22 cellular contexts compared by ENCODE assay signal in genomic region chr10:119273413-119273812, GRCh38.
DNase-seq lines count a peak whose midpoint lies in the region; ATAC-seq, FAIRE-seq and TF ChIP-seq lines count a peak whose summit lies in the region.
"Had no signal": no experiment of that assay in that cellular context is flagged by ENCODE, and none has a peak within 500 bp of the region (broad histone marks: within the 10 kb centered on the region; RNA-seq: fewer than 3 reads in every experiment).

No MANE protein-coding gene starts in this region.

- H3K4me3 ChIP-seq in SJCRH30 (no peak overlapping the region), kidney (ENCODE audit: low read length in 2 of 2) (no peak overlapping the region)
- H3K4me3 ChIP-seq: A549, MG63 had no signal

- H3K4me1 Mint-ChIP-seq in stimulated activated naive CD8-positive, alpha-beta T cell treated with anti-CD3 and anti-CD28 coated beads, Interleukin-15, Interleukin-2, amounts not matched to agents 100 ng/mL and 50 ng/mL, for 24 hours (ENCODE audit: low read depth), result peaks cover 57% of the 10 kb centered on the region
- peaks cover 59% of the 10 kb centered on the region for H3K4me1 Mint-ChIP-seq in stimulated activated naive CD8-positive, alpha-beta T cell treated with anti-CD3 and anti-CD28 coated beads, Interleukin-15, amount 100 ng/mL, for 72 hours
- H3K4me1 Mint-ChIP-seq in immature natural killer cell, result peaks cover 76 to 79% of the 10 kb centered on the region in 2 donors

- no peak overlapping the region for H3K4me3 Mint-ChIP-seq in stimulated activated naive CD8-positive, alpha-beta T cell treated with anti-CD3 and anti-CD28 coated beads, Interleukin-15, Interleukin-2, amounts not matched to agents 100 ng/mL and 50 ng/mL, for 24 hours
- H3K4me3 Mint-ChIP-seq in stimulated activated naive CD8-positive, alpha-beta T cell treated with anti-CD3 and anti-CD28 coated beads, Interleukin-15, amount 100 ng/mL, for 72 hours, result no peak overlapping the region
- peak overlapping the region; percentile 60 to 88 (median 81) for H3K4me3 Mint-ChIP-seq in immature natural killer cell
- H3K4me3 Mint-ChIP-seq: CD8-positive, alpha-beta T cell had no signal

- no peaks in the 10 kb centered on the region for H3K36me3 Mint-ChIP-seq in stimulated activated naive CD8-positive, alpha-beta T cell treated with anti-CD3 and anti-CD28 coated beads, Interleukin-15, Interleukin-2, amounts not matched to agents 100 ng/mL and 50 ng/mL, for 24 hours (ENCODE audit: low read depth)
- peaks cover 0 to 6% (median 5%) of the 10 kb centered on the region in 3 donors for H3K36me3 Mint-ChIP-seq in immature natural killer cell
- H3K36me3 Mint-ChIP-seq: CD8-positive, alpha-beta T cell had no signal

- no peak overlapping the region for H3K9ac ChIP-seq in kidney (ENCODE audit: low read length in 2 of 2)
- H3K9ac ChIP-seq: KMS-11 had no signal

- no peak for TF ChIP-seq CTCF in kidney (IDR thresholded peaks at IDR 0.05; ENCODE audit: borderline replicate concordance, extremely low read depth, insufficient read depth)

- H3K27me3 Mint-ChIP-seq in stimulated activated naive CD8-positive, alpha-beta T cell treated with anti-CD3 and anti-CD28 coated beads, Interleukin-15, Interleukin-2, amounts not matched to agents 100 ng/mL and 50 ng/mL, for 24 hours, result no peaks in the 10 kb centered on the region
- H3K27me3 Mint-ChIP-seq in stimulated activated naive CD8-positive, alpha-beta T cell treated with anti-CD3 and anti-CD28 coated beads, Interleukin-15, amount 100 ng/mL, for 72 hours, result no peaks in the 10 kb centered on the region
- H3K27me3 Mint-ChIP-seq in immature natural killer cell (ENCODE audit: low read depth in 3 of 3), result peaks cover 15 to 35% (median 32%) of the 10 kb centered on the region in 3 donors

- H3K27me3 ChIP-seq in SJCRH30, result no peaks in the 10 kb centered on the region
- H3K27me3 ChIP-seq: MG63 had no signal

- no peak for ATAC-seq in stimulated activated naive CD8-positive, alpha-beta T cell treated with anti-CD3 and anti-CD28 coated beads, Interleukin-15, amount 100 ng/mL, for 72 hours
- ATAC-seq: A549; CD8-positive, alpha-beta T cell; PC-3 had no signal

- peaks cover 3% of the 10 kb centered on the region; the same call in 1 of the 2 replicates for H3K4me1 ChIP-seq in SJCRH30
- peaks cover 4 to 8% of the 10 kb centered on the region in 2 donors for H3K4me1 ChIP-seq in kidney (ENCODE audit: control insufficient read depth in 1 of 2, insufficient read depth in 1 of 2, low read depth in 1 of 2, low read length in 2 of 2)

- H3K27ac Mint-ChIP-seq in stimulated activated naive CD8-positive, alpha-beta T cell treated with anti-CD3 and anti-CD28 coated beads, Interleukin-15, Interleukin-2, amounts not matched to agents 100 ng/mL and 50 ng/mL, for 24 hours, result peak overlapping the region; percentile 43
- H3K27ac Mint-ChIP-seq in stimulated activated naive CD8-positive, alpha-beta T cell treated with anti-CD3 and anti-CD28 coated beads, Interleukin-15, amount 100 ng/mL, for 72 hours, result no peak overlapping the region
- H3K27ac Mint-ChIP-seq in immature natural killer cell, result peak overlapping the region; percentile 55 to 100 (median 100)
- H3K27ac Mint-ChIP-seq: CD8-positive, alpha-beta T cell had no signal

- no peak for DNase-seq in stimulated activated naive CD8-positive, alpha-beta T cell treated with anti-CD3 and anti-CD28 coated beads, Interleukin-15, amount 100 ng/mL, for 72 hours
- DNase-seq in immature natural killer cell, result peak; percentile 39
- peak; percentile 20 for DNase-seq in posterior vena cava (ENCODE audit: low spot score)
- no peak for DNase-seq in islet precursor cell
- DNase-seq in SJCRH30, result no peak
- no peak for DNase-seq in NCI-H1436 (lab: John Stamatoyannopoulos, UW)
- DNase-seq in kidney, result no peak
- DNase-seq: AML-193; CD8-positive, alpha-beta T cell; DMS79 treated with DMSO at 0.1 percent for 48 hours; MG63; NCI-H1092 treated with DMSO at 0.1 percent for 48 hours; NCI-H1694 treated with DMSO at 0.1 percent for 48 hours; NCI-H69; NK-92 treated with Interleukin-12 subunit alpha and Interleukin-12 subunit beta, amount 100 ng/mL, for 24 hours; PC-3 had no signal

- no peaks in the 10 kb centered on the region for H3K36me3 ChIP-seq in SJCRH30
- no peaks in the 10 kb centered on the region for H3K36me3 ChIP-seq in kidney (ENCODE audit: control insufficient read depth in 1 of 2, insufficient read depth in 2 of 2, low read length in 2 of 2)
- H3K36me3 ChIP-seq: MG63 had no signal

- H3K9me3 ChIP-seq in SJCRH30 (replicated peaks) (no peaks in the 10 kb centered on the region), kidney (ENCODE audit: control insufficient read depth in 1 of 2, low read length in 2 of 2) (no peaks in the 10 kb centered on the region)
- H3K9me3 ChIP-seq: A549, MG63 had no signal

- intact Hi-C loops in posterior vena cava (cut with DNase I), result no loop called here
- intact Hi-C loops in kidney (cut with DNase I), result no loop called here

- H3K27ac ChIP-seq in SJCRH30 (no peak overlapping the region), kidney (ENCODE audit: low read depth in 2 of 2, low read length in 2 of 2) (no peak overlapping the region)
- H3K27ac ChIP-seq: KMS-11 had no signal

- no peaks in the 10 kb centered on the region for H3K9me3 Mint-ChIP-seq in stimulated activated naive CD8-positive, alpha-beta T cell treated with anti-CD3 and anti-CD28 coated beads, Interleukin-15, Interleukin-2, amounts not matched to agents 100 ng/mL and 50 ng/mL, for 24 hours
- no peaks in the 10 kb centered on the region for H3K9me3 Mint-ChIP-seq in stimulated activated naive CD8-positive, alpha-beta T cell treated with anti-CD3 and anti-CD28 coated beads, Interleukin-15, amount 100 ng/mL, for 72 hours
- no peaks in the 10 kb centered on the region for H3K9me3 Mint-ChIP-seq in immature natural killer cell
- H3K9me3 Mint-ChIP-seq: CD8-positive, alpha-beta T cell had no signal

- no peak for FAIRE-seq in kidney (lab: Jason Lieb, UNC)
- FAIRE-seq: A549, D721Med, G401.6, GM12892 had no signal

Comparison
In these comparisons a context has a peak if more than half of its experiments do, and no peak if none do; other contexts are left out.
1. H3K27ac Mint-ChIP-seq: peak in stimulated activated naive CD8-positive, alpha-beta T cell treated with anti-CD3 and anti-CD28 coated beads, Interleukin-15, Interleukin-2, amounts not matched to agents 100 ng/mL and 50 ng/mL, for 24 hours (single experiment) and immature natural killer cell (6 of 6); none in stimulated activated naive CD8-positive, alpha-beta T cell treated with anti-CD3 and anti-CD28 coated beads, Interleukin-15, amount 100 ng/mL, for 72 hours (0 of 2).
2. H3K4me3 Mint-ChIP-seq: peak in immature natural killer cell (5 of 5); none in stimulated activated naive CD8-positive, alpha-beta T cell treated with anti-CD3 and anti-CD28 coated beads, Interleukin-15, Interleukin-2, amounts not matched to agents 100 ng/mL and 50 ng/mL, for 24 hours (single experiment) and stimulated activated naive CD8-positive, alpha-beta T cell treated with anti-CD3 and anti-CD28 coated beads, Interleukin-15, amount 100 ng/mL, for 72 hours (0 of 2).
3. DNase-seq: peak in immature natural killer cell (3 of 3) and posterior vena cava (single experiment); none in stimulated activated naive CD8-positive, alpha-beta T cell treated with anti-CD3 and anti-CD28 coated beads, Interleukin-15, amount 100 ng/mL, for 72 hours (0 of 2), islet precursor cell (single experiment), SJCRH30 (0 of 2), NCI-H1436 (single experiment) and kidney (single experiment).